10 cellular contexts compared by ENCODE assay signal in genomic region chr14:100673085-100673806, GRCh38. TPM values are rescaled to one million over a fixed set of nuclear protein-coding genes. Genes with fewer than 3 reads are reported as not detected.
DNase-seq lines count a peak whose midpoint lies in the region; ATAC-seq and TF ChIP-seq lines count a peak whose summit lies in the region.
"Had no signal": no experiment of that assay in that cellular context is flagged by ENCODE, and none has a peak within 500 bp of the region (broad histone marks: within the 10 kb centered on the region; RNA-seq: fewer than 3 reads in every experiment).

No MANE protein-coding gene starts in this region.

- intact Hi-C loops in lower lobe of right lung (cut with DNase I) = no loop called here

- H3K27ac Mint-ChIP-seq in activated T-cell treated with anti-CD3 and anti-CD28 coated beads, Interleukin-2, amount 50 U/mL, for 24 hours = no peak overlapping the region
- H3K27ac Mint-ChIP-seq: CD4-positive, alpha-beta T cell had no signal

- no peaks in the 10 kb centered on the region for H3K36me3 Mint-ChIP-seq in activated T-cell treated with anti-CD3 and anti-CD28 coated beads, Interleukin-2, amount 50 U/mL, for 24 hours (ENCODE audit: low read depth)

- DNase-seq in DMS53 (lab: John Stamatoyannopoulos, UW) (peak; percentile 79), NCI-H146 treated with DMSO at 0.1 percent for 48 hours (lab: John Stamatoyannopoulos, UW; ENCODE audit: unreplicated experiment) (peak; percentile 86), RPMI8226 (peak; percentile 76), lower lobe of right lung (peak; percentile 66), 8988T (no peak), GDM1 (lab: John Stamatoyannopoulos, UW) (no peak)
- no peak for DNase-seq in activated T-cell treated with anti-CD3 and anti-CD28 coated beads, Interleukin-2, amount 50 U/mL, for 24 hours
- DNase-seq: CD4-positive, alpha-beta T cell had no signal

- H3K9me3 ChIP-seq in lower lobe of right lung = no peaks in the 10 kb centered on the region

- H3K9me3 Mint-ChIP-seq in activated T-cell treated with anti-CD3 and anti-CD28 coated beads, Interleukin-2, amount 50 U/mL, for 24 hours = no peaks in the 10 kb centered on the region
- H3K9me3 Mint-ChIP-seq: CD4-positive, alpha-beta T cell had no signal

- H3K27me3 ChIP-seq in lower lobe of right lung (ENCODE audit: low read depth) = peaks cover 25% of the 10 kb centered on the region

- peaks cover 62% of the 10 kb centered on the region for H3K27me3 Mint-ChIP-seq in activated T-cell treated with anti-CD3 and anti-CD28 coated beads, Interleukin-2, amount 50 U/mL, for 24 hours

- no peaks in the 10 kb centered on the region for H3K36me3 ChIP-seq in lower lobe of right lung

- H3K27ac ChIP-seq in lower lobe of right lung = no peak overlapping the region

- H3K4me3 Mint-ChIP-seq in activated T-cell treated with anti-CD3 and anti-CD28 coated beads, Interleukin-2, amount 50 U/mL, for 24 hours = no peak overlapping the region
- H3K4me3 Mint-ChIP-seq: CD4-positive, alpha-beta T cell had no signal

- H3K4me1 ChIP-seq in lower lobe of right lung = peaks cover 46% of the 10 kb centered on the region

- ATAC-seq in lower lobe of right lung (peak; percentile 20 to 49), HG03280 (IDR thresholded peaks at IDR 0.05; ENCODE audit: unreplicated experiment) (no peak)
- ATAC-seq: HCT116 had no signal

- no peaks in the 10 kb centered on the region for H3K4me1 Mint-ChIP-seq in activated T-cell treated with anti-CD3 and anti-CD28 coated beads, Interleukin-2, amount 50 U/mL, for 24 hours (ENCODE audit: low read depth)

- no peak for TF ChIP-seq CTCF in lower lobe of right lung (IDR thresholded peaks at IDR 0.05)

- no peak overlapping the region for H3K4me3 ChIP-seq in lower lobe of right lung

RNA-seq across cellular contexts. Expression of gene DLK1, which starts 53.4 kb away (rescaled TPM):
- not detected for total RNA-seq in lower lobe of right lung
- total RNA-seq: CD4-positive, alpha-beta T cell had no signal

Comparison
In these comparisons a context has a peak if more than half of its experiments do, and no peak if none do; other contexts are left out.
1. DNase-seq: peak in DMS53 (single experiment), NCI-H146 treated with DMSO at 0.1 percent for 48 hours (single experiment), RPMI8226 (single experiment) and lower lobe of right lung (single experiment); none in 8988T (single experiment), activated T-cell treated with anti-CD3 and anti-CD28 coated beads, Interleukin-2, amount 50 U/mL, for 24 hours (single experiment) and GDM1 (single experiment).